In the genomic region with DNA sequence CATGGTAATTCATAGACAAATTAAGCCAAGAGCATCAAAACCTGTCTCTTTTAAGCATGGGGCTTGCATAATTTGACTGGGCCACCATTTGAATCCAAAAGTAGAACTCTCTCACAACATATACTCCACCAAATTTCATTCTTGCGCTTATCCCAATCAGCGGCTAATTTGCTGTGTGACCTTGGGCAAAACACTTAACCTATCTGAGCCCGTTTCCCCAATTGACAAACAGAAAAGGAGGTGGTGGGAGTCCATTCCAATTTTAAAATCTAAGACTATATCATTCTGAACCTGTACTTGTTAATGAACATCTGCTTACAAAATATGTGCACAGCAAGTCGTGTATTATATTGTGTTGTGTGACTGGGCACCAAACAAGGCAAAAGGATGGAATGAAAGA, we compare ENCODE assay signal across 23 cellular contexts.
"Had no signal": no experiment of that assay in that cellular context is flagged by ENCODE, and none has a peak within 500 bp of the region (broad histone marks: within the 10 kb centered on the region; RNA-seq: fewer than 3 reads in every experiment).

No MANE protein-coding gene starts in this region.

- FAIRE-seq: islet of Langerhans, keratinocyte had no signal

- H3K4me3 ChIP-seq: colonic mucosa, esophagus squamous epithelium, gastrocnemius medialis, heart right ventricle, left lung, lower lobe of right lung had no signal

- H3K36me3 ChIP-seq: colonic mucosa, esophagus squamous epithelium, gastrocnemius medialis, heart right ventricle, left lung, lower lobe of right lung had no signal

- H3K4me1 ChIP-seq: colonic mucosa, gastrocnemius medialis, heart right ventricle, left lung, lower lobe of right lung had no signal

- H3K27me3 ChIP-seq: colonic mucosa, esophagus squamous epithelium, gastrocnemius medialis, left lung had no signal

- H3K27ac ChIP-seq: colonic mucosa, epithelial cell of prostate, esophagus squamous epithelium, gastrocnemius medialis, heart right ventricle, left lung, lower lobe of right lung had no signal

- H3K27ac Mint-ChIP-seq: dendritic cell treated with granulocyte-macrophage colony-stimulating factor and Interleukin-4, amounts not matched to agents 40 ng/mL and 50 ng/mL, for 4 days; effector memory CD8-positive, alpha-beta T cell had no signal

- H3K9me3 ChIP-seq: colonic mucosa, esophagus squamous epithelium, gastrocnemius medialis, heart right ventricle, left lung, lower lobe of right lung had no signal

- H3K4me3 Mint-ChIP-seq: dendritic cell treated with granulocyte-macrophage colony-stimulating factor and Interleukin-4, amounts not matched to agents 40 ng/mL and 50 ng/mL, for 4 days; effector memory CD8-positive, alpha-beta T cell had no signal

- DNase-seq: colonic mucosa; cortex of kidney; effector CD8-positive, alpha-beta T cell; effector memory CD8-positive, alpha-beta T cell; erythroblast; esophagus squamous epithelium; foreskin fibroblast; foreskin melanocyte; gastrocnemius medialis; glutamatergic neuron; head of caudate nucleus; heart right ventricle; hippocampal formation; left cardiac atrium; left lung; left ventricle myocardium superior; lower lobe of right lung; mesenchymal stem cell; midbrain had no signal

- H3K9me3 Mint-ChIP-seq: dendritic cell treated with granulocyte-macrophage colony-stimulating factor and Interleukin-4, amounts not matched to agents 40 ng/mL and 50 ng/mL, for 4 days; effector memory CD8-positive, alpha-beta T cell had no signal
